ENCODE assay signal across 36 cellular contexts in the genomic region with DNA sequence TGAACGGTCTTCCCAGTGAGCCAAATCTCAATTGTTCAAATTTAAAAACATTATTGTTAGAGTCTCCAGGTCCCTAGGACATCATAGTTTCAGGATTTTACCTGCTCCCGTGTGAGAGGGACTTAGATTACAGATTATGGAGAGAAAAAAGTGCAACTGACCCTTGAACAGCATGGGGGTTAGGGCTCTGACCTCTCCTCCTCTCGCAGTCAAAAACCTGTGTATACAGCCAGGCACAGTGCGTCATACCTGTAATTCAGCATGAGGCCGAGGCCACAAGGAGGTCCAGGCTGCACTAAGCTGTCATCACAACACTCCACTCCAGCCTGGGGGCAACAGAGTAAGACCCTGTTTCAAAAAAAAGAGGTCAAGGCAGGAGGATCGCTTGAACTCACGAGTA.
"Had no signal": no experiment of that assay in that cellular context is flagged by ENCODE, and none has a peak within 500 bp of the region (broad histone marks: within the 10 kb centered on the region; RNA-seq: fewer than 3 reads in every experiment).

No MANE protein-coding gene starts in this region.

- H3K4me1 Mint-ChIP-seq: activated B cell treated with CpG ODN at 0.5 μM for 24 hours; activated naive CD8-positive, alpha-beta T cell treated with anti-CD3 and anti-CD28 coated beads for 36 hours; activated naive CD8-positive, alpha-beta T cell treated with anti-CD3 and anti-CD28 coated beads, Interleukin-2, amount 50 U/mL, for 24 hours had no signal

- H3K27me3 Mint-ChIP-seq: activated B cell treated with CpG ODN at 0.5 μM for 24 hours; activated CD8-positive, alpha-beta memory T cell treated with anti-CD3 and anti-CD28 coated beads, Interleukin-2, amount 10 ng/mL, durations not matched to agents 7 days and 5 days; activated CD8-positive, alpha-beta T cell treated with anti-CD3 and anti-CD28 coated beads for 36 hours; activated naive CD4-positive, alpha-beta T cell treated with anti-CD3 and anti-CD28 coated beads, Interleukin-2, amount 50 U/mL, for 24 hours; activated naive CD8-positive, alpha-beta T cell treated with anti-CD3 and anti-CD28 coated beads for 36 hours; activated naive CD8-positive, alpha-beta T cell treated with anti-CD3 and anti-CD28 coated beads, Interleukin-2, amount 50 U/mL, for 24 hours; T-helper 17 cell had no signal

- H3K27me3 ChIP-seq: adrenal gland, body of pancreas, esophagus squamous epithelium, gastroesophageal sphincter had no signal

- H3K9me3 ChIP-seq: adrenal gland, body of pancreas, esophagus squamous epithelium, gastroesophageal sphincter had no signal

- H3K9me3 Mint-ChIP-seq: activated CD8-positive, alpha-beta T cell treated with anti-CD3 and anti-CD28 coated beads for 36 hours; activated naive CD4-positive, alpha-beta T cell treated with anti-CD3 and anti-CD28 coated beads for 36 hours; activated naive CD4-positive, alpha-beta T cell treated with anti-CD3 and anti-CD28 coated beads, Interleukin-2, amount 50 U/mL, for 24 hours; activated naive CD8-positive, alpha-beta T cell treated with anti-CD3 and anti-CD28 coated beads for 36 hours; activated naive CD8-positive, alpha-beta T cell treated with anti-CD3 and anti-CD28 coated beads, Interleukin-2, amount 50 U/mL, for 24 hours; activated T-helper 1 cell treated with anti-CD3 and anti-CD28 coated beads, Interleukin-12 subunit alpha, Interleukin-12 subunit beta, Interleukin-2, Interleukin-4 antibody, amounts not matched to agents 30 ng/mL and 10 ng/mL and 1 ng/mL, durations not matched to agents 14 hours and 24 hours and 36 hours; activated T-helper 2 cell treated with anti-CD3 and anti-CD28 coated beads, Interferon-gamma antibody, Interleukin-2, Interleukin-4, amounts not matched to agents 10 μg/mL and 5 μg/mL and 100 μg/mL, durations not matched to agents 14 hours and 24 hours and 36 hours; T-helper 2 cell treated with Interferon-gamma antibody and Interleukin-4, amounts not matched to agents 5 μg/mL and 100 μg/mL, for 36 hours had no signal

- ATAC-seq: activated CD4-positive, CD25-positive, alpha-beta regulatory T cell treated with anti-CD3 and anti-CD28 coated beads, Interleukin-2, amount 50 U/mL, for 24 hours; activated CD8-positive, alpha-beta memory T cell treated with anti-CD3 and anti-CD28 coated beads, Interleukin-2, amount 10 ng/mL, durations not matched to agents 7 days and 5 days; activated CD8-positive, alpha-beta T cell treated with anti-CD3 and anti-CD28 coated beads for 36 hours; activated naive CD8-positive, alpha-beta T cell treated with anti-CD3 and anti-CD28 coated beads, Interleukin-2, amount 50 U/mL, for 24 hours; body of pancreas; gastroesophageal sphincter; T-helper 17 cell had no signal

- H3K4me3 Mint-ChIP-seq: activated B cell treated with CpG ODN at 0.5 μM for 24 hours; activated CD8-positive, alpha-beta memory T cell treated with anti-CD3 and anti-CD28 coated beads, Interleukin-2, amount 10 ng/mL, durations not matched to agents 7 days and 5 days; activated CD8-positive, alpha-beta T cell treated with anti-CD3 and anti-CD28 coated beads for 36 hours; activated naive CD4-positive, alpha-beta T cell treated with anti-CD3 and anti-CD28 coated beads for 36 hours; activated naive CD4-positive, alpha-beta T cell treated with anti-CD3 and anti-CD28 coated beads, Interleukin-2, amount 50 U/mL, for 24 hours; activated naive CD8-positive, alpha-beta T cell treated with anti-CD3 and anti-CD28 coated beads for 36 hours; activated naive CD8-positive, alpha-beta T cell treated with anti-CD3 and anti-CD28 coated beads, Interleukin-2, amount 50 U/mL, for 24 hours; activated T-helper 1 cell treated with anti-CD3 and anti-CD28 coated beads, Interleukin-12 subunit alpha, Interleukin-12 subunit beta, Interleukin-2, Interleukin-4 antibody, amounts not matched to agents 30 ng/mL and 10 ng/mL and 1 ng/mL, durations not matched to agents 14 hours and 24 hours and 36 hours; T-helper 17 cell; T-helper 2 cell treated with Interferon-gamma antibody and Interleukin-4, amounts not matched to agents 5 μg/mL and 100 μg/mL, for 36 hours had no signal

- H3K4me3 ChIP-seq: adrenal gland, body of pancreas, esophagus squamous epithelium, gastroesophageal sphincter had no signal

- H3K27ac Mint-ChIP-seq: activated B cell treated with CpG ODN at 0.5 μM for 24 hours; activated CD8-positive, alpha-beta memory T cell treated with anti-CD3 and anti-CD28 coated beads, Interleukin-2, amount 10 ng/mL, durations not matched to agents 7 days and 5 days; activated CD8-positive, alpha-beta T cell treated with anti-CD3 and anti-CD28 coated beads for 36 hours; activated naive CD4-positive, alpha-beta T cell treated with anti-CD3 and anti-CD28 coated beads for 36 hours; activated naive CD4-positive, alpha-beta T cell treated with anti-CD3 and anti-CD28 coated beads, Interleukin-2, amount 50 U/mL, for 24 hours; activated naive CD8-positive, alpha-beta T cell treated with anti-CD3 and anti-CD28 coated beads for 36 hours; activated naive CD8-positive, alpha-beta T cell treated with anti-CD3 and anti-CD28 coated beads, Interleukin-2, amount 50 U/mL, for 24 hours; activated T-helper 1 cell treated with anti-CD3 and anti-CD28 coated beads, Interleukin-12 subunit alpha, Interleukin-12 subunit beta, Interleukin-2, Interleukin-4 antibody, amounts not matched to agents 30 ng/mL and 10 ng/mL and 1 ng/mL, durations not matched to agents 14 hours and 24 hours and 36 hours; activated T-helper 2 cell treated with anti-CD3 and anti-CD28 coated beads, Interferon-gamma antibody, Interleukin-2, Interleukin-4, amounts not matched to agents 10 μg/mL and 5 μg/mL and 100 μg/mL, durations not matched to agents 14 hours and 24 hours and 36 hours; T-helper 17 cell; T-helper 2 cell treated with Interferon-gamma antibody and Interleukin-4, amounts not matched to agents 5 μg/mL and 100 μg/mL, for 36 hours had no signal

- H3K4me1 ChIP-seq: body of pancreas, gastroesophageal sphincter had no signal

- H3K27ac ChIP-seq: adrenal gland, body of pancreas, epithelial cell of prostate, esophagus squamous epithelium, gastroesophageal sphincter, WERI-Rb-1 had no signal

- DNase-seq: activated B cell treated with CpG ODN at 0.5 μM for 24 hours; activated CD4-positive, alpha-beta T cell treated with anti-CD3 and anti-CD28 coated beads for 48 hours; activated CD4-positive, alpha-beta T cell treated with anti-CD3 and anti-CD28 coated beads, Interleukin-2, amount 50 U/mL, for 1 hour; activated CD4-positive, alpha-beta T cell treated with anti-CD3 and anti-CD28 coated beads, Interleukin-2, amount 50 U/mL, for 48 hours; activated CD8-positive, alpha-beta memory T cell treated with anti-CD3 and anti-CD28 coated beads, Interleukin-2, amount 10 ng/mL, durations not matched to agents 7 days and 5 days; activated CD8-positive, alpha-beta memory T cell treated with anti-CD3 and anti-CD28 coated beads, Interleukin-2, amount 50 U/mL, for 4 hours; activated CD8-positive, alpha-beta T cell treated with anti-CD3 and anti-CD28 coated beads for 36 hours; activated effector memory CD4-positive, alpha-beta T cell treated with anti-CD3 and anti-CD28 coated beads, Interleukin-2, amount 50 U/mL, for 16 hours; activated naive CD4-positive, alpha-beta T cell treated with anti-CD3 and anti-CD28 coated beads for 36 hours; activated naive CD8-positive, alpha-beta T cell treated with anti-CD3 and anti-CD28 coated beads for 36 hours; activated naive CD8-positive, alpha-beta T cell treated with anti-CD3 and anti-CD28 coated beads, Interleukin-2, amount 50 U/mL, for 24 hours; activated T-cell treated with anti-CD3 and anti-CD28 coated beads for 4 hours; activated T-cell treated with anti-CD3 and anti-CD28 coated beads, Interleukin-2, amount 50 U/mL, for 48 hours; adrenal gland; amygdala; body of pancreas; caudate nucleus; cortex of kidney; dermis blood vessel endothelial cell; effector CD8-positive, alpha-beta T cell; esophagus squamous epithelium; foreskin melanocyte; T-helper 1 cell; T-helper 17 cell; T1000; WERI-Rb-1 had no signal

- FAIRE-seq: colon, endometrium, endothelial cell of umbilical vein had no signal
